ENCODE assay signal across 31 cellular contexts in genomic region chr2:1649103-1649870, GRCh38.
A peak's percentile ranks its signal among the peaks of the same experiment; 100 is the strongest.
DNase-seq lines count a peak whose midpoint lies in the region; ATAC-seq and TF ChIP-seq lines count a peak whose summit lies in the region.
"Had no signal": no experiment of that assay in that cellular context is flagged by ENCODE, and none has a peak within 500 bp of the region (broad histone marks: within the 10 kb centered on the region; RNA-seq: fewer than 3 reads in every experiment).

No MANE protein-coding gene starts in this region.

- 96 to 98% methylated on average over 52 of the region's 52 CpGs for WGBS in heart right ventricle, 2 donors

- peaks cover 8 to 56% (median 23%) of the 10 kb centered on the region in 9 donors for H3K4me1 ChIP-seq in heart right ventricle
- H3K4me1 ChIP-seq in tibial artery: peaks cover 0 to 50% (median 37%) of the 10 kb centered on the region in 4 donors

- H3K9me3 ChIP-seq in heart right ventricle (no peaks in the 10 kb centered on the region), tibial artery (no peaks in the 10 kb centered on the region)
- H3K9me3 ChIP-seq: heart left ventricle, neutrophil had no signal

- no peak overlapping the region for H3K27ac ChIP-seq in heart right ventricle
- H3K27ac ChIP-seq in coronary artery: peak overlapping the region in 1 of 2 donors; percentile 95
- H3K27ac ChIP-seq in tibial artery: peak overlapping the region; percentile 17 to 77
- H3K27ac ChIP-seq: neutrophil had no signal

- H3K4me1 Mint-ChIP-seq in mesothelial cell of epicardium (peaks cover 3% of the 10 kb centered on the region), immature natural killer cell (no peaks in the 10 kb centered on the region)
- H3K4me1 Mint-ChIP-seq: activated naive CD8-positive, alpha-beta T cell treated with anti-CD3 and anti-CD28 coated beads, Interleukin-2, amount 50 U/mL, for 24 hours; CD14-positive monocyte; central memory CD8-positive, alpha-beta T cell; IgD-negative memory B cell; memory B cell; stimulated activated effector memory CD8-positive, alpha-beta T cell treated with anti-CD3 and anti-CD28 coated beads, Interleukin-12 subunit alpha, Interleukin-12 subunit beta, amount 100 ng/mL, for 72 hours had no signal

- H3K4me3 Mint-ChIP-seq in mesothelial cell of epicardium (no peak overlapping the region), immature natural killer cell (no peak overlapping the region)
- H3K4me3 Mint-ChIP-seq: activated naive CD8-positive, alpha-beta T cell treated with anti-CD3 and anti-CD28 coated beads, Interleukin-2, amount 50 U/mL, for 24 hours; CD14-positive monocyte; central memory CD8-positive, alpha-beta T cell; HFFc6; IgD-negative memory B cell; memory B cell; stimulated activated effector memory CD8-positive, alpha-beta T cell treated with anti-CD3 and anti-CD28 coated beads, Interleukin-12 subunit alpha, Interleukin-12 subunit beta, amount 100 ng/mL, for 72 hours; T-helper 1 cell treated with Interleukin-12 subunit alpha and Interleukin-12 subunit beta and Interleukin-4 antibody, amounts not matched to agents 30 μg/mL and 1 μg/mL, for 36 hours had no signal

- ATAC-seq in Right ventricle myocardium inferior (no peak), heart right ventricle (no peak)
- ATAC-seq: activated naive CD8-positive, alpha-beta T cell treated with anti-CD3 and anti-CD28 coated beads, Interleukin-2, amount 50 U/mL, for 24 hours; heart left ventricle; SK-N-SH treated with all-trans-retinoic acid at 6 μM for 48 hours; stimulated activated effector memory CD8-positive, alpha-beta T cell treated with anti-CD3 and anti-CD28 coated beads, Interleukin-12 subunit alpha, Interleukin-12 subunit beta, amount 100 ng/mL, for 72 hours had no signal

- no peak for TF ChIP-seq CTCF in heart right ventricle (IDR thresholded peaks at IDR 0.05)
- TF ChIP-seq CTCF in coronary artery (IDR thresholded peaks at IDR 0.05): no peak
- TF ChIP-seq CTCF in mesothelial cell of epicardium (IDR thresholded peaks at IDR 0.05; ENCODE audit: unreplicated experiment): no peak
- TF ChIP-seq CTCF in tibial artery (IDR thresholded peaks at IDR 0.05): no peak

- peaks cover 46% of the 10 kb centered on the region for H3K36me3 Mint-ChIP-seq in mesothelial cell of epicardium
- H3K36me3 Mint-ChIP-seq in immature natural killer cell: no peaks in the 10 kb centered on the region
- H3K36me3 Mint-ChIP-seq: CD14-positive monocyte; IgD-negative memory B cell; memory B cell; stimulated activated effector memory CD8-positive, alpha-beta T cell treated with anti-CD3 and anti-CD28 coated beads, Interleukin-12 subunit alpha, Interleukin-12 subunit beta, amount 100 ng/mL, for 72 hours had no signal

- H3K27me3 ChIP-seq in heart right ventricle (no peaks in the 10 kb centered on the region), tibial artery (no peaks in the 10 kb centered on the region)
- H3K27me3 ChIP-seq: heart left ventricle, neutrophil had no signal

- H3K27me3 Mint-ChIP-seq in mesothelial cell of epicardium (ENCODE audit: low read depth): no peaks in the 10 kb centered on the region
- H3K27me3 Mint-ChIP-seq in immature natural killer cell (ENCODE audit: low read depth in 3 of 3): peaks cover 0 to 2% (median 0%) of the 10 kb centered on the region in 3 donors
- H3K27me3 Mint-ChIP-seq: activated naive CD8-positive, alpha-beta T cell treated with anti-CD3 and anti-CD28 coated beads, Interleukin-2, amount 50 U/mL, for 24 hours; central memory CD8-positive, alpha-beta T cell; IgD-negative memory B cell; memory B cell had no signal

- H3K27ac Mint-ChIP-seq in mesothelial cell of epicardium (peak overlapping the region; percentile 68), immature natural killer cell (no peak overlapping the region)
- H3K27ac Mint-ChIP-seq: activated naive CD8-positive, alpha-beta T cell treated with anti-CD3 and anti-CD28 coated beads, Interleukin-2, amount 50 U/mL, for 24 hours; CD14-positive monocyte; HFFc6; memory B cell; stimulated activated effector memory CD8-positive, alpha-beta T cell treated with anti-CD3 and anti-CD28 coated beads, Interleukin-12 subunit alpha, Interleukin-12 subunit beta, amount 100 ng/mL, for 72 hours; T-helper 1 cell treated with Interleukin-12 subunit alpha and Interleukin-12 subunit beta and Interleukin-4 antibody, amounts not matched to agents 30 μg/mL and 1 μg/mL, for 36 hours had no signal

- intact Hi-C loops in Right ventricle myocardium inferior (cut with DNase I) (no loop called here), heart right ventricle (cut with DNase I) (loop anchor here in 1 of 10 donors (5.0 kb wide), 1 partner anchor 98 kb away; no protein-coding TSS in a partner anchor), tibial artery (cut with DNase I; ENCODE audit: low total_unique reads) (loop anchor here (5.0 kb wide), 1 partner anchor 168 kb away; no protein-coding TSS in a partner anchor)

- peaks cover 0 to 78% (median 16%) of the 10 kb centered on the region in 9 donors for H3K36me3 ChIP-seq in heart right ventricle
- H3K36me3 ChIP-seq in tibial artery: peaks cover 28 to 41% (median 39%) of the 10 kb centered on the region in 3 donors
- H3K36me3 ChIP-seq: neutrophil had no signal

- H3K9me3 Mint-ChIP-seq in mesothelial cell of epicardium (no peaks in the 10 kb centered on the region), immature natural killer cell (no peaks in the 10 kb centered on the region)
- H3K9me3 Mint-ChIP-seq: activated naive CD8-positive, alpha-beta T cell treated with anti-CD3 and anti-CD28 coated beads, Interleukin-2, amount 50 U/mL, for 24 hours; HFFc6; IgD-negative memory B cell; T-helper 1 cell treated with Interleukin-12 subunit alpha and Interleukin-12 subunit beta and Interleukin-4 antibody, amounts not matched to agents 30 μg/mL and 1 μg/mL, for 36 hours had no signal

- DNase-seq in Right ventricle myocardium inferior (ENCODE audit: missing footprints) (peak; percentile 55), heart right ventricle (no peak), coronary artery (ENCODE audit: low spot score) (peak; percentile 70), mesothelial cell of epicardium (ENCODE audit: low spot score in 2 of 2, unreplicated experiment in 2 of 2) (no peak), tibial artery (no peak), OCI-M2 (lab: John Stamatoyannopoulos, UW; ENCODE audit: unreplicated experiment) (no peak), COLO829 (ENCODE audit: low spot score) (no peak), immature natural killer cell (no peak)
- DNase-seq: 8988T; activated CD4-positive, alpha-beta T cell treated with anti-CD3 and anti-CD28 coated beads, Interleukin-2, amount 50 U/mL, for 48 hours; activated naive CD4-positive, alpha-beta T cell; activated naive CD8-positive, alpha-beta T cell treated with anti-CD3 and anti-CD28 coated beads, Interleukin-2, amount 50 U/mL, for 24 hours; dermis blood vessel endothelial cell; DMS79 treated with DMSO at 0.1 percent for 48 hours; foreskin melanocyte; GDM1; HFFc6; kidney glomerular epithelial cell; NCI-H1092; NCI-H1694; NCI-H446 treated with DMSO at 0.1 percent for 48 hours; substantia nigra had no signal

- H3K4me3 ChIP-seq in heart right ventricle (no peak overlapping the region), coronary artery (no peak overlapping the region), tibial artery (no peak overlapping the region)
- H3K4me3 ChIP-seq: heart left ventricle had no signal

Comparison
In these comparisons a context has a peak if more than half of its experiments do, and no peak if none do; other contexts are left out.
1. DNase-seq: peak in Right ventricle myocardium inferior (single experiment) and coronary artery (single experiment); none in heart right ventricle (0 of 2), mesothelial cell of epicardium (0 of 2), tibial artery (0 of 2), OCI-M2 (single experiment), COLO829 (single experiment) and immature natural killer cell (0 of 3).
2. H3K27ac ChIP-seq: peak in tibial artery (2 of 2); none in heart right ventricle (0 of 10).